Comparison of ENCODE assay signal across 37 cellular contexts in genomic region chr14:66485029-66485428, GRCh38. TPM values are rescaled to one million over a fixed set of nuclear protein-coding genes. Genes with fewer than 3 reads are reported as not detected.
"Had no signal": no experiment of that assay in that cellular context is flagged by ENCODE, and none has a peak within 500 bp of the region (broad histone marks: within the 10 kb centered on the region; RNA-seq: fewer than 3 reads in every experiment).

No MANE protein-coding gene starts in this region.

- H3K4me3 ChIP-seq: adrenal gland, body of pancreas, breast epithelium had no signal

- DNase-seq: activated B cell treated with CpG ODN at 0.5 μM for 24 hours; activated CD4-positive, alpha-beta memory T cell treated with anti-CD3 and anti-CD28 coated beads for 36 hours; activated CD4-positive, alpha-beta T cell treated with anti-CD3 and anti-CD28 coated beads for 4 hours; activated CD4-positive, alpha-beta T cell treated with anti-CD3 and anti-CD28 coated beads, Interleukin-2, amount 10 ng/mL, durations not matched to agents 24 days and 14 days; activated CD4-positive, alpha-beta T cell treated with anti-CD3 and anti-CD28 coated beads, Interleukin-2, amount 50 U/mL, for 1 hour; activated CD4-positive, alpha-beta T cell treated with anti-CD3 and anti-CD28 coated beads, Interleukin-2, amount 50 U/mL, for 4 hours; activated CD4-positive, CD25-positive, alpha-beta regulatory T cell treated with anti-CD3 and anti-CD28 coated beads, Interleukin-2, amount 50 U/mL, for 72 hours; activated CD8-positive, alpha-beta memory T cell treated with anti-CD3 and anti-CD28 coated beads, Interleukin-2, amount 50 U/mL, for 4 hours; activated CD8-positive, alpha-beta T cell treated with anti-CD3 and anti-CD28 coated beads for 36 hours; activated effector memory CD4-positive, alpha-beta T cell treated with anti-CD3 and anti-CD28 coated beads, Interleukin-2, amount 50 U/mL, for 16 hours; activated gamma-delta T cell treated with Interleukin-2 at 50 U/mL for 16 hours; activated naive CD4-positive, alpha-beta T cell; activated naive CD4-positive, alpha-beta T cell treated with anti-CD3 and anti-CD28 coated beads for 36 hours; activated naive CD4-positive, alpha-beta T cell treated with anti-CD3 and anti-CD28 coated beads, Interleukin-2, amount 50 U/mL, for 16 hours; activated naive CD8-positive, alpha-beta T cell treated with anti-CD3 and anti-CD28 coated beads for 36 hours; activated T-cell treated with anti-CD3 and anti-CD28 coated beads for 4 hours; activated T-cell treated with anti-CD3 and anti-CD28 coated beads, Interleukin-2, amount 50 U/mL, for 1 hour; activated T-cell treated with anti-CD3 and anti-CD28 coated beads, Interleukin-2, amount 50 U/mL, for 4 hours; activated T-cell treated with anti-CD3 and anti-CD28 coated beads, Interleukin-2, amount 50 U/mL, for 72 hours; adrenal gland; amniotic stem cell; aorta; body of pancreas; brain microvascular endothelial cell; central memory CD4-positive, alpha-beta T cell; T-helper 1 cell; T-helper 2 cell; T-helper 9 cell had no signal

- H3K27me3 ChIP-seq: adrenal gland, body of pancreas, brain microvascular endothelial cell, breast epithelium had no signal

- H3K27ac ChIP-seq: adrenal gland, body of pancreas, brain microvascular endothelial cell, breast epithelium, VCaP had no signal

- H3K36me3 ChIP-seq: adrenal gland, brain microvascular endothelial cell, breast epithelium had no signal

- H3K4me1 ChIP-seq: breast epithelium had no signal

- FAIRE-seq: astrocyte, TTC549 had no signal

- ATAC-seq: activated CD8-positive, alpha-beta T cell treated with anti-CD3 and anti-CD28 coated beads for 36 hours; activated naive CD4-positive, alpha-beta T cell treated with anti-CD3 and anti-CD28 coated beads, Interleukin-2, amount 50 U/mL, for 72 hours; activated T-cell treated with anti-CD3 and anti-CD28 coated beads, Interleukin-2, amount 50 U/mL, for 4 hours; activated T-cell treated with anti-CD3 and anti-CD28 coated beads, Interleukin-2, amount 50 U/mL, for 72 hours; activated T-helper 17 cell treated with anti-CD3 and anti-CD28 coated beads, Interleukin-2, amount 50 U/mL, for 72 hours; body of pancreas had no signal

- H3K9me3 ChIP-seq: adrenal gland, body of pancreas, breast epithelium had no signal

RNA-seq across cellular contexts. Expression of gene CCDC196, which starts 1.1 kb away (rescaled TPM):
- total RNA-seq: activated B cell treated with CpG ODN at 0.5 μM for 24 hours; activated CD4-positive, alpha-beta memory T cell treated with anti-CD3 and anti-CD28 coated beads for 36 hours; activated CD4-positive, alpha-beta T cell treated with anti-CD3 and anti-CD28 coated beads, Interleukin-2, amount 10 ng/mL, durations not matched to agents 24 days and 14 days; activated CD8-positive, alpha-beta memory T cell treated with anti-CD3 and anti-CD28 coated beads for 36 hours; activated CD8-positive, alpha-beta T cell treated with anti-CD3 and anti-CD28 coated beads for 36 hours; activated naive CD4-positive, alpha-beta T cell treated with anti-CD3 and anti-CD28 coated beads for 36 hours; activated naive CD4-positive, alpha-beta T cell treated with anti-CD3 and anti-CD28 coated beads, Interleukin-2, amount 50 U/mL, for 72 hours; activated naive CD8-positive, alpha-beta T cell treated with anti-CD3 and anti-CD28 coated beads for 36 hours; activated T-cell treated with anti-CD3 and anti-CD28 coated beads, Interleukin-2, amount 50 U/mL, for 4 hours; activated T-cell treated with anti-CD3 and anti-CD28 coated beads, Interleukin-2, amount 50 U/mL, for 72 hours; activated T-helper 1 cell treated with anti-CD3 and anti-CD28 coated beads, Interleukin-12 subunit alpha, Interleukin-12 subunit beta, Interleukin-2, Interleukin-4 antibody, amounts not matched to agents 30 ng/mL and 10 ng/mL and 1 ng/mL, durations not matched to agents 14 hours and 24 hours and 36 hours; activated T-helper 17 cell treated with anti-CD3 and anti-CD28 coated beads, Interleukin-2, amount 50 U/mL, for 72 hours; adrenal gland; aorta; astrocyte; breast epithelium; cardiac septum had no signal
- polyA plus RNA-seq: adrenal gland, aorta had no signal
